15 cellular contexts compared by ENCODE assay signal in genomic region chr5:143313298-143313852, GRCh38.
DNase-seq lines count a peak whose midpoint lies in the region; ATAC-seq, FAIRE-seq and TF ChIP-seq lines count a peak whose summit lies in the region.
"Had no signal": no experiment of that assay in that cellular context is flagged by ENCODE, and none has a peak within 500 bp of the region (broad histone marks: within the 10 kb centered on the region; RNA-seq: fewer than 3 reads in every experiment).

No MANE protein-coding gene starts in this region.

- no peaks in the 10 kb centered on the region for H3K9me3 ChIP-seq in SK-N-SH
- H3K9me3 ChIP-seq in PC-3 (ENCODE audit: low read length) = no peaks in the 10 kb centered on the region
- no peaks in the 10 kb centered on the region for H3K9me3 ChIP-seq in skeletal muscle tissue (ENCODE audit: control insufficient read depth in 3 of 3, low read length in 3 of 3)
- H3K9me3 ChIP-seq: body of pancreas had no signal

- DNase-seq in SK-N-SH = no peak
- peak; percentile 54 for DNase-seq in PC-3
- DNase-seq in HTR-8/SVneo (ENCODE audit: insufficient read length, low spot score) = no peak
- DNase-seq in activated effector memory CD4-positive, alpha-beta T cell treated with Interleukin-2 at 50 U/mL for 16 hours = no peak
- DNase-seq: body of pancreas; endodermal cell; NCI-H2029 treated with DMSO at 0.1 percent for 48 hours; NCI-H82; Right ventricle myocardium superior; stimulated activated CD4-positive, alpha-beta T cell treated with anti-CD3 and anti-CD28 coated beads, Interleukin-4, amount 100 ng/mL, for 24 hours had no signal

- no peaks in the 10 kb centered on the region for H3K27me3 Mint-ChIP-seq in dendritic cell treated with granulocyte-macrophage colony-stimulating factor and Interleukin-4, amounts not matched to agents 40 ng/mL and 50 ng/mL, for 4 days

- peaks cover 56% of the 10 kb centered on the region for H3K36me3 Mint-ChIP-seq in dendritic cell treated with granulocyte-macrophage colony-stimulating factor and Interleukin-4, amounts not matched to agents 40 ng/mL and 50 ng/mL, for 4 days (ENCODE audit: low read depth)

- no peaks in the 10 kb centered on the region for H3K27me3 ChIP-seq in SK-N-SH (ENCODE audit: insufficient read depth)
- H3K27me3 ChIP-seq in PC-3 (ENCODE audit: low read length) = no peaks in the 10 kb centered on the region
- no peaks in the 10 kb centered on the region for H3K27me3 ChIP-seq in skeletal muscle tissue (ENCODE audit: control insufficient read depth in 3 of 3, insufficient read depth in 3 of 3, low read length in 3 of 3)
- H3K27me3 ChIP-seq: body of pancreas had no signal

- no peak; the same call in 2 of the 3 replicates for ATAC-seq in SK-N-SH treated with all-trans-retinoic acid at 6 μM for 48 hours
- no peak for ATAC-seq in PC-3
- ATAC-seq in GM18873 (IDR thresholded peaks at IDR 0.05; ENCODE audit: low FRiP score, unreplicated experiment) = no peak
- ATAC-seq: body of pancreas had no signal

- WGBS in SK-N-SH (ENCODE audit: low lambda C conversion rate) = 88% methylated on average over 1 of the region's 1 CpG

- H3K79me2 ChIP-seq in SK-N-SH (ENCODE audit: insufficient read depth) (peaks cover 58% of the 10 kb centered on the region), PC-3 (ENCODE audit: low read length) (peaks cover 40% of the 10 kb centered on the region)

- BruUV-seq in PC-3 (replicated peaks; lab: Mats Ljungman, UMichigan) = no TSS peak

- H3K9ac ChIP-seq in SK-N-SH (no peak overlapping the region), PC-3 (ENCODE audit: low read length) (peak overlapping the region; percentile 73), skeletal muscle tissue (ENCODE audit: low read depth in 1 of 3, low read length in 3 of 3) (no peak overlapping the region)

- H4K20me1 ChIP-seq in SK-N-SH (ENCODE audit: insufficient read depth) (peaks cover 10% of the 10 kb centered on the region; the same call in 1 of the 2 replicates), PC-3 (ENCODE audit: low read length) (no peaks in the 10 kb centered on the region)

- H3K27ac Mint-ChIP-seq in dendritic cell treated with granulocyte-macrophage colony-stimulating factor and Interleukin-4, amounts not matched to agents 40 ng/mL and 50 ng/mL, for 4 days = peak overlapping the region; percentile 52
- H3K27ac Mint-ChIP-seq: endodermal cell had no signal

- H3K4me2 ChIP-seq in SK-N-SH (peak overlapping the region; percentile 31), PC-3 (ENCODE audit: low read length) (peak overlapping the region; percentile 56)

- TF ChIP-seq RAD21 in SK-N-SH (IDR thresholded peaks at IDR 0.05; ENCODE audit: low read length) = no peak

- peaks cover 30% of the 10 kb centered on the region for H3F3A ChIP-seq in SK-N-SH (replicated peaks; ENCODE audit: insufficient read depth)
- H3F3A ChIP-seq in PC-3 (ENCODE audit: low read length, unreplicated experiment) = no peaks in the 10 kb centered on the region

- intact Hi-C loops in PC-3 (cut with micrococcal nuclease) = loop anchor here (2.0 to 10.0 kb wide), 6 partner anchors 39 to 371 kb away; partner anchors contain the start of gene NR3C1
- intact Hi-C loops in dendritic cell treated with granulocyte-macrophage colony-stimulating factor and Interleukin-4, amounts not matched to agents 40 ng/mL and 50 ng/mL, for 4 days (cut with micrococcal nuclease) = no loop called here

- CTCF ChIA-PET in SK-N-SH (lab: Yijun Ruan, JAX) (interaction anchor here (2.0 kb wide), 1 partner anchor 512 kb away, joined by 5 read pairs; no protein-coding TSS in a partner anchor), PC-3 (lab: Charles Lee) (no interaction called here)

- POLR2A ChIA-PET in SK-N-SH (lab: Yijun Ruan, JAX) (no interaction called here), PC-3 (lab: Charles Lee; ENCODE audit: unreplicated experiment) (no interaction called here)

- no peak for TF ChIP-seq EP300 in SK-N-SH (IDR thresholded peaks at IDR 0.05; ENCODE audit: borderline replicate concordance in 1 of 2, low read depth in 1 of 2, low read length in 1 of 2)

- H3K27ac ChIP-seq in SK-N-SH (ENCODE audit: low read depth in 2 of 2, low read length in 1 of 2) = peak overlapping the region in 1 of 2 experiments; percentile 71; a peak in 2 of 4 replicates
- H3K27ac ChIP-seq in PC-3 (ENCODE audit: low read length) = peak overlapping the region; percentile 89
- H3K27ac ChIP-seq in skeletal muscle tissue (ENCODE audit: low read depth, low read length) = peak overlapping the region; percentile 38
- H3K27ac ChIP-seq: 22Rv1, body of pancreas had no signal

- no peak for TF ChIP-seq CTCF in SK-N-SH (IDR thresholded peaks at IDR 0.05)
- TF ChIP-seq CTCF in PC-3 (conservative IDR thresholded peaks at IDR 0.05; ENCODE audit: low read depth, low read length) = no peak

- H3K9me2 ChIP-seq in SK-N-SH (no peaks in the 10 kb centered on the region), PC-3 (replicated peaks; ENCODE audit: low read length) (no peaks in the 10 kb centered on the region)

- H3K4me3 ChIP-seq in SK-N-SH (ENCODE audit: low read depth in 2 of 2, low read length in 1 of 2) (no peak overlapping the region), PC-3 (ENCODE audit: low read length) (no peak overlapping the region), skeletal muscle tissue (ENCODE audit: low read length in 3 of 3) (no peak overlapping the region)
- H3K4me3 ChIP-seq: body of pancreas had no signal

- H2AFZ ChIP-seq in SK-N-SH (ENCODE audit: low read depth) = no peak overlapping the region
- H2AFZ ChIP-seq in PC-3 (ENCODE audit: low read length) = no peak overlapping the region

- H3K4me1 Mint-ChIP-seq in dendritic cell treated with granulocyte-macrophage colony-stimulating factor and Interleukin-4, amounts not matched to agents 40 ng/mL and 50 ng/mL, for 4 days (ENCODE audit: low read depth) = peaks cover 21% of the 10 kb centered on the region
- H3K4me1 Mint-ChIP-seq: endodermal cell had no signal

- no peak for FAIRE-seq in HTR-8/SVneo (lab: Jason Lieb, UNC)

- no peaks in the 10 kb centered on the region for H3K9me3 Mint-ChIP-seq in dendritic cell treated with granulocyte-macrophage colony-stimulating factor and Interleukin-4, amounts not matched to agents 40 ng/mL and 50 ng/mL, for 4 days
- H3K9me3 Mint-ChIP-seq: endodermal cell had no signal

- no peak overlapping the region for H3K4me3 Mint-ChIP-seq in dendritic cell treated with granulocyte-macrophage colony-stimulating factor and Interleukin-4, amounts not matched to agents 40 ng/mL and 50 ng/mL, for 4 days
- H3K4me3 Mint-ChIP-seq: endodermal cell had no signal

- peaks cover 13 to 42% of the 10 kb centered on the region in 2 experiments for H3K36me3 ChIP-seq in SK-N-SH (replicated peaks in 1 of 2; ENCODE audit: control insufficient read depth in 1 of 2, insufficient read depth in 2 of 2, low read length in 1 of 2)
- H3K36me3 ChIP-seq in PC-3 (ENCODE audit: low read depth, low read length) = peaks cover 7% of the 10 kb centered on the region
- H3K36me3 ChIP-seq in skeletal muscle tissue (ENCODE audit: control insufficient read depth in 3 of 3, insufficient read depth in 3 of 3, low read length in 3 of 3) = peaks cover 0 to 32% (median 20%) of the 10 kb centered on the region in 3 donors

- peaks cover 6 to 16% of the 10 kb centered on the region in 2 experiments for H3K4me1 ChIP-seq in SK-N-SH (ENCODE audit: control insufficient read depth in 1 of 2, insufficient read depth in 2 of 2, low read depth in 1 of 2, low read length in 1 of 2)
- H3K4me1 ChIP-seq in PC-3 (ENCODE audit: insufficient read depth, low read length) = peaks cover 78% of the 10 kb centered on the region
- peaks cover 26 to 35% (median 32%) of the 10 kb centered on the region in 3 donors for H3K4me1 ChIP-seq in skeletal muscle tissue (ENCODE audit: control insufficient read depth in 3 of 3, insufficient read depth in 3 of 3, low read length in 3 of 3)

TF ChIP-seq in SK-N-SH, 30 proteins besides CTCF, POLR2A, EP300 and RAD21:
- 0 out of 2 replicates have a peak, but pooled peaks have one; percentile 7 for TF ChIP-seq GABPA (IDR thresholded peaks at IDR 0.05; ENCODE audit: low read depth)
- no peak for TF ChIP-seq SIN3A (IDR thresholded peaks at IDR 0.05; ENCODE audit: borderline replicate concordance, low read depth, low read length)
TF ChIP-seq in SK-N-SH: peak in this region for 1.

TF ChIP-seq in SK-N-SH treated with all-trans-retinoic acid at 6 μM for 48 hours, 23 proteins besides CTCF, POLR2A, EP300 and RAD21 (continues in another document):
- no peak for TF ChIP-seq ISL1 (CRISPR knock-in tag; IDR thresholded peaks at IDR 0.05)
- TF ChIP-seq OSR1 (CRISPR knock-in tag; IDR thresholded peaks at IDR 0.05) = no peak
- no peak for TF ChIP-seq ZNF70 (CRISPR knock-in tag; IDR thresholded peaks at IDR 0.05)
- TF ChIP-seq ZFP30 (CRISPR knock-in tag; IDR thresholded peaks at IDR 0.05) = no peak
- no peak for TF ChIP-seq TOX (CRISPR knock-in tag; IDR thresholded peaks at IDR 0.05; ENCODE audit: borderline replicate concordance)
- no peak for TF ChIP-seq PATZ1 (CRISPR knock-in tag; IDR thresholded peaks at IDR 0.05; ENCODE audit: borderline replicate concordance)
